1 cellular context compared by ENCODE assay signal in the genomic region with DNA sequence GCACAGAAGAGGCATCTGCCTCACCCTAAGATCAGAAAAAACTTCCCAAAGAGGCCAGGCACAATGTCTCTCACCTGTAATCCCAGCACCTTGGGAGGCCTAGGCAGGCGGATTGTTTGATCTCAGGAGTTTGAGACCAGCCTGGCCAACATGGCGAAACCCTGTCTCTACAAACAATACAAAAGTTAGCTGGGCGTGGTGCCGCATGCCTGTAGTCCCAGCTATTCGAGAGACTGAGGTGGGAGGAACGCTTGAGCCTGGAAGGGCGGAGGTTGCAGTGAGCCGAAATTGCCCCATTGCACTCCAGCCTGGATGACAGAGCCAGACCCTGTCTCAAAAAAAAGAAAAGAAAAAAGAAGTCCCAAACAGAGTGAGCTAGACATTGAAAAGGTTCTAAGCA.
TF ChIP-seq lines count a peak whose summit lies in the region.

No MANE protein-coding gene starts in this region.

TF ChIP-seq in K562, 482 proteins besides CTCF, POLR2A, EP300 and RAD21:
- TF ChIP-seq, protein P1, sequence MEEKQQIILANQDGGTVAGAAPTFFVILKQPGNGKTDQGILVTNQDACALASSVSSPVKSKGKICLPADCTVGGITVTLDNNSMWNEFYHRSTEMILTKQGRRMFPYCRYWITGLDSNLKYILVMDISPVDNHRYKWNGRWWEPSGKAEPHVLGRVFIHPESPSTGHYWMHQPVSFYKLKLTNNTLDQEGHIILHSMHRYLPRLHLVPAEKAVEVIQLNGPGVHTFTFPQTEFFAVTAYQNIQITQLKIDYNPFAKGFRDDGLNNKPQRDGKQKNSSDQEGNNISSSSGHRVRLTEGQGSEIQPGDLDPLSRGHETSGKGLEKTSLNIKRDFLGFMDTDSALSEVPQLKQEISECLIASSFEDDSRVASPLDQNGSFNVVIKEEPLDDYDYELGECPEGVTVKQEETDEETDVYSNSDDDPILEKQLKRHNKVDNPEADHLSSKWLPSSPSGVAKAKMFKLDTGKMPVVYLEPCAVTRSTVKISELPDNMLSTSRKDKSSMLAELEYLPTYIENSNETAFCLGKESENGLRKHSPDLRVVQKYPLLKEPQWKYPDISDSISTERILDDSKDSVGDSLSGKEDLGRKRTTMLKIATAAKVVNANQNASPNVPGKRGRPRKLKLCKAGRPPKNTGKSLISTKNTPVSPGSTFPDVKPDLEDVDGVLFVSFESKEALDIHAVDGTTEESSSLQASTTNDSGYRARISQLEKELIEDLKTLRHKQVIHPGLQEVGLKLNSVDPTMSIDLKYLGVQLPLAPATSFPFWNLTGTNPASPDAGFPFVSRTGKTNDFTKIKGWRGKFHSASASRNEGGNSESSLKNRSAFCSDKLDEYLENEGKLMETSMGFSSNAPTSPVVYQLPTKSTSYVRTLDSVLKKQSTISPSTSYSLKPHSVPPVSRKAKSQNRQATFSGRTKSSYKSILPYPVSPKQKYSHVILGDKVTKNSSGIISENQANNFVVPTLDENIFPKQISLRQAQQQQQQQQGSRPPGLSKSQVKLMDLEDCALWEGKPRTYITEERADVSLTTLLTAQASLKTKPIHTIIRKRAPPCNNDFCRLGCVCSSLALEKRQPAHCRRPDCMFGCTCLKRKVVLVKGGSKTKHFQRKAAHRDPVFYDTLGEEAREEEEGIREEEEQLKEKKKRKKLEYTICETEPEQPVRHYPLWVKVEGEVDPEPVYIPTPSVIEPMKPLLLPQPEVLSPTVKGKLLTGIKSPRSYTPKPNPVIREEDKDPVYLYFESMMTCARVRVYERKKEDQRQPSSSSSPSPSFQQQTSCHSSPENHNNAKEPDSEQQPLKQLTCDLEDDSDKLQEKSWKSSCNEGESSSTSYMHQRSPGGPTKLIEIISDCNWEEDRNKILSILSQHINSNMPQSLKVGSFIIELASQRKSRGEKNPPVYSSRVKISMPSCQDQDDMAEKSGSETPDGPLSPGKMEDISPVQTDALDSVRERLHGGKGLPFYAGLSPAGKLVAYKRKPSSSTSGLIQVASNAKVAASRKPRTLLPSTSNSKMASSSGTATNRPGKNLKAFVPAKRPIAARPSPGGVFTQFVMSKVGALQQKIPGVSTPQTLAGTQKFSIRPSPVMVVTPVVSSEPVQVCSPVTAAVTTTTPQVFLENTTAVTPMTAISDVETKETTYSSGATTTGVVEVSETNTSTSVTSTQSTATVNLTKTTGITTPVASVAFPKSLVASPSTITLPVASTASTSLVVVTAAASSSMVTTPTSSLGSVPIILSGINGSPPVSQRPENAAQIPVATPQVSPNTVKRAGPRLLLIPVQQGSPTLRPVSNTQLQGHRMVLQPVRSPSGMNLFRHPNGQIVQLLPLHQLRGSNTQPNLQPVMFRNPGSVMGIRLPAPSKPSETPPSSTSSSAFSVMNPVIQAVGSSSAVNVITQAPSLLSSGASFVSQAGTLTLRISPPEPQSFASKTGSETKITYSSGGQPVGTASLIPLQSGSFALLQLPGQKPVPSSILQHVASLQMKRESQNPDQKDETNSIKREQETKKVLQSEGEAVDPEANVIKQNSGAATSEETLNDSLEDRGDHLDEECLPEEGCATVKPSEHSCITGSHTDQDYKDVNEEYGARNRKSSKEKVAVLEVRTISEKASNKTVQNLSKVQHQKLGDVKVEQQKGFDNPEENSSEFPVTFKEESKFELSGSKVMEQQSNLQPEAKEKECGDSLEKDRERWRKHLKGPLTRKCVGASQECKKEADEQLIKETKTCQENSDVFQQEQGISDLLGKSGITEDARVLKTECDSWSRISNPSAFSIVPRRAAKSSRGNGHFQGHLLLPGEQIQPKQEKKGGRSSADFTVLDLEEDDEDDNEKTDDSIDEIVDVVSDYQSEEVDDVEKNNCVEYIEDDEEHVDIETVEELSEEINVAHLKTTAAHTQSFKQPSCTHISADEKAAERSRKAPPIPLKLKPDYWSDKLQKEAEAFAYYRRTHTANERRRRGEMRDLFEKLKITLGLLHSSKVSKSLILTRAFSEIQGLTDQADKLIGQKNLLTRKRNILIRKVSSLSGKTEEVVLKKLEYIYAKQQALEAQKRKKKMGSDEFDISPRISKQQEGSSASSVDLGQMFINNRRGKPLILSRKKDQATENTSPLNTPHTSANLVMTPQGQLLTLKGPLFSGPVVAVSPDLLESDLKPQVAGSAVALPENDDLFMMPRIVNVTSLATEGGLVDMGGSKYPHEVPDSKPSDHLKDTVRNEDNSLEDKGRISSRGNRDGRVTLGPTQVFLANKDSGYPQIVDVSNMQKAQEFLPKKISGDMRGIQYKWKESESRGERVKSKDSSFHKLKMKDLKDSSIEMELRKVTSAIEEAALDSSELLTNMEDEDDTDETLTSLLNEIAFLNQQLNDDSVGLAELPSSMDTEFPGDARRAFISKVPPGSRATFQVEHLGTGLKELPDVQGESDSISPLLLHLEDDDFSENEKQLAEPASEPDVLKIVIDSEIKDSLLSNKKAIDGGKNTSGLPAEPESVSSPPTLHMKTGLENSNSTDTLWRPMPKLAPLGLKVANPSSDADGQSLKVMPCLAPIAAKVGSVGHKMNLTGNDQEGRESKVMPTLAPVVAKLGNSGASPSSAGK (IDR thresholded peaks at IDR 0.05) = peak; percentile 44; the same call in 1 of the 2 replicates
- TF ChIP-seq, protein P2, sequence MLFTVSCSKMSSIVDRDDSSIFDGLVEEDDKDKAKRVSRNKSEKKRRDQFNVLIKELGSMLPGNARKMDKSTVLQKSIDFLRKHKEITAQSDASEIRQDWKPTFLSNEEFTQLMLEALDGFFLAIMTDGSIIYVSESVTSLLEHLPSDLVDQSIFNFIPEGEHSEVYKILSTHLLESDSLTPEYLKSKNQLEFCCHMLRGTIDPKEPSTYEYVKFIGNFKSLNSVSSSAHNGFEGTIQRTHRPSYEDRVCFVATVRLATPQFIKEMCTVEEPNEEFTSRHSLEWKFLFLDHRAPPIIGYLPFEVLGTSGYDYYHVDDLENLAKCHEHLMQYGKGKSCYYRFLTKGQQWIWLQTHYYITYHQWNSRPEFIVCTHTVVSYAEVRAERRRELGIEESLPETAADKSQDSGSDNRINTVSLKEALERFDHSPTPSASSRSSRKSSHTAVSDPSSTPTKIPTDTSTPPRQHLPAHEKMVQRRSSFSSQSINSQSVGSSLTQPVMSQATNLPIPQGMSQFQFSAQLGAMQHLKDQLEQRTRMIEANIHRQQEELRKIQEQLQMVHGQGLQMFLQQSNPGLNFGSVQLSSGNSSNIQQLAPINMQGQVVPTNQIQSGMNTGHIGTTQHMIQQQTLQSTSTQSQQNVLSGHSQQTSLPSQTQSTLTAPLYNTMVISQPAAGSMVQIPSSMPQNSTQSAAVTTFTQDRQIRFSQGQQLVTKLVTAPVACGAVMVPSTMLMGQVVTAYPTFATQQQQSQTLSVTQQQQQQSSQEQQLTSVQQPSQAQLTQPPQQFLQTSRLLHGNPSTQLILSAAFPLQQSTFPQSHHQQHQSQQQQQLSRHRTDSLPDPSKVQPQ (CRISPR knock-in tag; IDR thresholded peaks at IDR 0.05; ENCODE audit: borderline replicate concordance) = no peak
